ENCODE assay signal across 1 cellular context in the genomic region with DNA sequence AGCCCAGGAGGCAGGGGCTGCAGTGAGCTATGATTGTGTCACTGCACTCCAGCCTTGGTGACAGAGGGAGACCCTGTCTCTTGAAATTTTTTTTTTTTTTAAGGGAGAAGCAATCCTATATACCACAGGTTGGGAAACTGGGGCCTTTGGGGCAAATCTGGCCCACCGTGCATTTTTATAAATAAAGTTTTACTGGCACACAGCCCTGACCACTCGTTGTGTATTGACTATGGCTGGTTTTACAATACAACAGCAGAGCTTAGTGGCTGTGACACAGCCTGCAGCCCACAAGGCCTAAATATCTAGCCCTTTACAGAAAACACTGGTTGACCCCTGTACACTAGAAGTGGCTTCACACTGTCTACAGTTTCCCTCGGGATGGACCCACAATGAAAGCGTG.
TF ChIP-seq lines count a peak whose summit lies in the region.

No MANE protein-coding gene starts in this region.

TF ChIP-seq in K562, 482 proteins besides CTCF, POLR2A, EP300 and RAD21:
- TF ChIP-seq, protein P1, sequence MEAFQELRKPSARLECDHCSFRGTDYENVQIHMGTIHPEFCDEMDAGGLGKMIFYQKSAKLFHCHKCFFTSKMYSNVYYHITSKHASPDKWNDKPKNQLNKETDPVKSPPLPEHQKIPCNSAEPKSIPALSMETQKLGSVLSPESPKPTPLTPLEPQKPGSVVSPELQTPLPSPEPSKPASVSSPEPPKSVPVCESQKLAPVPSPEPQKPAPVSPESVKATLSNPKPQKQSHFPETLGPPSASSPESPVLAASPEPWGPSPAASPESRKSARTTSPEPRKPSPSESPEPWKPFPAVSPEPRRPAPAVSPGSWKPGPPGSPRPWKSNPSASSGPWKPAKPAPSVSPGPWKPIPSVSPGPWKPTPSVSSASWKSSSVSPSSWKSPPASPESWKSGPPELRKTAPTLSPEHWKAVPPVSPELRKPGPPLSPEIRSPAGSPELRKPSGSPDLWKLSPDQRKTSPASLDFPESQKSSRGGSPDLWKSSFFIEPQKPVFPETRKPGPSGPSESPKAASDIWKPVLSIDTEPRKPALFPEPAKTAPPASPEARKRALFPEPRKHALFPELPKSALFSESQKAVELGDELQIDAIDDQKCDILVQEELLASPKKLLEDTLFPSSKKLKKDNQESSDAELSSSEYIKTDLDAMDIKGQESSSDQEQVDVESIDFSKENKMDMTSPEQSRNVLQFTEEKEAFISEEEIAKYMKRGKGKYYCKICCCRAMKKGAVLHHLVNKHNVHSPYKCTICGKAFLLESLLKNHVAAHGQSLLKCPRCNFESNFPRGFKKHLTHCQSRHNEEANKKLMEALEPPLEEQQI (IDR thresholded peaks at IDR 0.05): no peak
- TF ChIP-seq, protein P2, sequence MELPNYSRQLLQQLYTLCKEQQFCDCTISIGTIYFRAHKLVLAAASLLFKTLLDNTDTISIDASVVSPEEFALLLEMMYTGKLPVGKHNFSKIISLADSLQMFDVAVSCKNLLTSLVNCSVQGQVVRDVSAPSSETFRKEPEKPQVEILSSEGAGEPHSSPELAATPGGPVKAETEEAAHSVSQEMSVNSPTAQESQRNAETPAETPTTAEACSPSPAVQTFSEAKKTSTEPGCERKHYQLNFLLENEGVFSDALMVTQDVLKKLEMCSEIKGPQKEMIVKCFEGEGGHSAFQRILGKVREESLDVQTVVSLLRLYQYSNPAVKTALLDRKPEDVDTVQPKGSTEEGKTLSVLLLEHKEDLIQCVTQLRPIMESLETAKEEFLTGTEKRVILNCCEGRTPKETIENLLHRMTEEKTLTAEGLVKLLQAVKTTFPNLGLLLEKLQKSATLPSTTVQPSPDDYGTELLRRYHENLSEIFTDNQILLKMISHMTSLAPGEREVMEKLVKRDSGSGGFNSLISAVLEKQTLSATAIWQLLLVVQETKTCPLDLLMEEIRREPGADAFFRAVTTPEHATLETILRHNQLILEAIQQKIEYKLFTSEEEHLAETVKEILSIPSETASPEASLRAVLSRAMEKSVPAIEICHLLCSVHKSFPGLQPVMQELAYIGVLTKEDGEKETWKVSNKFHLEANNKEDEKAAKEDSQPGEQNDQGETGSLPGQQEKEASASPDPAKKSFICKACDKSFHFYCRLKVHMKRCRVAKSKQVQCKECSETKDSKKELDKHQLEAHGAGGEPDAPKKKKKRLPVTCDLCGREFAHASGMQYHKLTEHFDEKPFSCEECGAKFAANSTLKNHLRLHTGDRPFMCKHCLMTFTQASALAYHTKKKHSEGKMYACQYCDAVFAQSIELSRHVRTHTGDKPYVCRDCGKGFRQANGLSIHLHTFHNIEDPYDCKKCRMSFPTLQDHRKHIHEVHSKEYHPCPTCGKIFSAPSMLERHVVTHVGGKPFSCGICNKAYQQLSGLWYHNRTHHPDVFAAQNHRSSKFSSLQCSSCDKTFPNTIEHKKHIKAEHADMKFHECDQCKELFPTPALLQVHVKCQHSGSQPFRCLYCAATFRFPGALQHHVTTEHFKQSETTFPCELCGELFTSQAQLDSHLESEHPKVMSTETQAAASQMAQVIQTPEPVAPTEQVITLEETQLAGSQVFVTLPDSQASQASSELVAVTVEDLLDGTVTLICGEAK (IDR thresholded peaks at IDR 0.05): peak; percentile 73; the same call in 1 of the 2 replicates
- TF ChIP-seq, protein P2 (CRISPR knock-in tag; IDR thresholded peaks at IDR 0.05): 0 out of 2 replicates have a peak, but pooled peaks have one; percentile 16
